Comparison of ENCODE assay signal across 22 cellular contexts in the genomic region with DNA sequence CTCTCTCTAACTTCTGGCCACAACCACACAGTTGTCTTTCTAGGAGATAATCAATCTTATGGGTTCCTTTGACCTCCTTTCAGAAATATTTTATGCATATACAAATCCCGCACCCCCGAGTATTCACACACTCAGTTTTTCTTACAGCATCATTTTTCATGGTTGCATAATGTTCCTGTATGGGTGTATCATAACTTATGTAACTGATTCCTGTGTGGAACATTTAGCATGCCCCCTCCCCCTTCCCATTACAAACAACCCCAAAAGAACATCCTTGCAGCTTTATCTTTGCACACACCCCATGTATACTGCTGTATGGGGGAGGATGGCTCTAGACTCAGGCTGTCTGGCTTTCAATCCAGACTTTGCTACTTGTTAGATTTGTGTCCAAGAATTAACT.
DNase-seq lines count a peak whose midpoint lies in the region; ATAC-seq, FAIRE-seq and TF ChIP-seq lines count a peak whose summit lies in the region.
"Had no signal": no experiment of that assay in that cellular context is flagged by ENCODE, and none has a peak within 500 bp of the region (broad histone marks: within the 10 kb centered on the region; RNA-seq: fewer than 3 reads in every experiment).

No MANE protein-coding gene starts in this region.

- intact Hi-C loops in K562 (cut with micrococcal nuclease), result no loop called here

- H3K36me3 ChIP-seq in HEK293 (ENCODE audit: control insufficient read depth in 2 of 2, insufficient read depth in 1 of 2, low read length in 2 of 2) (no peaks in the 10 kb centered on the region; a peak in 1 of 3 replicates), K562 (ENCODE audit: control insufficient read depth, insufficient read depth, low read length) (no peaks in the 10 kb centered on the region)
- H3K36me3 ChIP-seq: BE2C, BLaER1 had no signal

- H3K27ac ChIP-seq in A549 (no peak overlapping the region), HEK293 (ENCODE audit: extremely low read depth, low read depth, low read length) (no peak overlapping the region), K562 (ENCODE audit: extremely low read depth, low read depth, low read length) (no peak overlapping the region)
- H3K27ac ChIP-seq: 22Rv1, BLaER1 had no signal

- FAIRE-seq in A549 (lab: Jason Lieb, UNC) (peak; percentile 49), K562 (lab: Jason Lieb, UNC) (no peak)
- FAIRE-seq: GM12878, GM19239 had no signal

- in situ Hi-C loops in K562 (cut with MboI), result no loop called here

- H3K9ac ChIP-seq in K562 (ENCODE audit: insufficient read depth in 1 of 2, low read depth in 2 of 2, low read length in 2 of 2), result no peak overlapping the region
- H3K9ac ChIP-seq: BLaER1 had no signal

- TF ChIP-seq POLR2A in A549 (IDR thresholded peaks at IDR 0.05; ENCODE audit: low read length) (no peak), K562 (conservative IDR thresholded peaks at IDR 0.05) (no peak)

- no peak for TF ChIP-seq EP300 in A549 (IDR thresholded peaks at IDR 0.05)
- TF ChIP-seq EP300 in K562 (IDR thresholded peaks at IDR 0.05; ENCODE audit: low read length), result no peak

- TF ChIP-seq RAD21 in A549 (conservative IDR thresholded peaks at IDR 0.05 in 1 of 2, IDR thresholded peaks at IDR 0.05 in 1 of 2) (no peak), K562 (CRISPR knock-in tag; conservative IDR thresholded peaks at IDR 0.05 in 1 of 2, IDR thresholded peaks at IDR 0.05 in 1 of 2) (no peak)

- POLR2A ChIA-PET in A549 (lab: Yijun Ruan, JAX), result no interaction called here
- POLR2A ChIA-PET in HEK293 (lab: Yijun Ruan, JAX), result no interaction called here
- POLR2A ChIA-PET in K562 (lab: Yijun Ruan, JAX), result interaction anchor here (1.0 kb wide), 1 partner anchor 25 kb away, joined by 3 read pairs; no protein-coding TSS in a partner anchor

- H3K9me1 ChIP-seq in K562 (ENCODE audit: control insufficient read depth, insufficient read depth, low read length), result no peaks in the 10 kb centered on the region

- H3K9me3 ChIP-seq in A549, result no peaks in the 10 kb centered on the region
- no peaks in the 10 kb centered on the region for H3K9me3 ChIP-seq in HEK293 (ENCODE audit: control insufficient read depth, insufficient read depth, low read depth, low read length)
- H3K9me3 ChIP-seq in K562 (replicated peaks; ENCODE audit: control insufficient read depth, insufficient read depth, low read depth, low read length), result no peaks in the 10 kb centered on the region
- H3K9me3 ChIP-seq: BE2C, BLaER1 had no signal

- H3K4me1 ChIP-seq in A549 (no peaks in the 10 kb centered on the region), HEK293 (ENCODE audit: control insufficient read depth, insufficient read depth, low read length) (no peaks in the 10 kb centered on the region), K562 (replicated peaks in 1 of 2; ENCODE audit: control insufficient read depth in 2 of 2, insufficient read depth in 2 of 2, low read length in 2 of 2) (no peaks in the 10 kb centered on the region; a peak in 1 of 5 replicates)

- CTCF ChIA-PET in A549 (lab: Yijun Ruan, JAX), result interaction anchor here (1.3 to 7.3 kb wide), 3 partner anchors 17 to 102 kb away, joined by 3 to 31 read pairs (median 5); no protein-coding TSS in a partner anchor
- CTCF ChIA-PET in HEK293 (lab: Yijun Ruan, JAX), result interaction anchor here (0.5 to 2.5 kb wide), 2 partner anchors 32 to 80 kb away, joined by 3 to 12 read pairs; no protein-coding TSS in a partner anchor
- CTCF ChIA-PET in K562 (lab: Yijun Ruan, JAX; ENCODE audit: low intra/inter-chr PET ratio), result no interaction called here

- TF ChIP-seq CTCF in A549 (IDR thresholded peaks at IDR 0.05) (no peak), HEK293 (tag by site-specific recombination; IDR thresholded peaks at IDR 0.05) (no peak), K562 (IDR thresholded peaks at IDR 0.05 in 2 of 3, conservative IDR thresholded peaks at IDR 0.05 in 1 of 3; ENCODE audit: insufficient read depth in 2 of 3, low read depth in 1 of 3, low read length in 3 of 3) (no peak)

- H3K4me2 ChIP-seq in A549 (no peak overlapping the region), K562 (ENCODE audit: insufficient read depth, low read length) (no peak overlapping the region)
- H3K4me2 ChIP-seq: BLaER1 had no signal

- H2AFZ ChIP-seq in K562 (ENCODE audit: low read depth, low read length), result no peak overlapping the region

- DNase-seq in A549 (ENCODE audit: low read depth in 1 of 2, low spot score in 1 of 2) (no peak), K562 (ENCODE audit: extremely low read depth in 1 of 4, low spot score in 3 of 4) (peak in 2 of 4 experiments; percentile 25 to 33), NOMO-1 treated with DMSO at 0.1 percent for 48 hours (lab: John Stamatoyannopoulos, UW; ENCODE audit: unreplicated experiment) (no peak)
- DNase-seq in stimulated activated CD4-positive, alpha-beta T cell treated with anti-CD3 and anti-CD28 coated beads, Interleukin-4, amount 100 ng/mL, for 1 hour, result no peak
- DNase-seq: ACHN; BE2C; C1 segment of cervical spinal cord; CD4-positive, alpha-beta memory T cell; CD8-positive, alpha-beta memory T cell; COR-L47; DMS 273 treated with DMSO at 0.1 percent for 48 hours; DMS153; DMS53; DMS79; DND-41; EL; GDM1 had no signal

- 72% methylated on average over 2 of the region's 2 CpGs for WGBS in A549 (ENCODE audit: missing lambda C conversion rate)
- 3% methylated on average over 2 of the region's 2 CpGs for WGBS in K562 (ENCODE audit: insufficient coverage, low coverage, missing lambda C conversion rate)

- H3K27me3 ChIP-seq in K562 (ENCODE audit: control insufficient read depth in 2 of 2, insufficient read depth in 2 of 2, low read length in 2 of 2), result peaks cover 13 to 64% of the 10 kb centered on the region in 2 experiments; a peak in 4 of 5 replicates
- H3K27me3 ChIP-seq: BE2C, BLaER1 had no signal

- ATAC-seq in A549, result no peak
- no peak for ATAC-seq in K562
- ATAC-seq: GM12878 had no signal

- BruUV-seq in K562 (replicated peaks; lab: Mats Ljungman, UMichigan), result no TSS peak

- H4K20me1 ChIP-seq in K562 (replicated peaks; ENCODE audit: control insufficient read depth, insufficient read depth, low read length), result no peaks in the 10 kb centered on the region
- H4K20me1 ChIP-seq: BLaER1 had no signal

- H3K79me2 ChIP-seq in K562 (ENCODE audit: control insufficient read depth, insufficient read depth, low read length), result no peaks in the 10 kb centered on the region

- H3K4me3 ChIP-seq in A549 (no peak overlapping the region), HEK293 (ENCODE audit: low read depth, low read length) (no peak overlapping the region), K562 (no peak overlapping the region)
- H3K4me3 ChIP-seq: BLaER1, GM12878 had no signal

TF ChIP-seq in A549, 52 proteins besides CTCF, POLR2A, EP300 and RAD21:
- TF ChIP-seq SMC3 (IDR thresholded peaks at IDR 0.05) (no peak), RCOR1 (IDR thresholded peaks at IDR 0.05; ENCODE audit: low read depth, low read length) (no peak)
TF ChIP-seq in A549: peak in this region for 0.

TF ChIP-seq in HEK293, 187 proteins besides CTCF, POLR2A, EP300 and RAD21:
- TF ChIP-seq ZNF473 (tag by site-specific recombination; IDR thresholded peaks at IDR 0.05) (no peak), ZNF2 (tag by site-specific recombination; IDR thresholded peaks at IDR 0.05) (no peak), ZNF146 (tag by site-specific recombination; IDR thresholded peaks at IDR 0.05) (peak; percentile 94), GLI4 (tag by site-specific recombination; IDR thresholded peaks at IDR 0.05) (no peak), SCRT2 (tag by site-specific recombination; IDR thresholded peaks at IDR 0.05) (no peak), ZNF174 (tag by site-specific recombination; IDR thresholded peaks at IDR 0.05) (no peak)
TF ChIP-seq in HEK293: peak in this region for 1.

TF ChIP-seq in K562, 482 proteins besides CTCF, POLR2A, EP300 and RAD21:
- TF ChIP-seq ZNF445 (CRISPR knock-in tag; IDR thresholded peaks at IDR 0.05; ENCODE audit: low read depth), result no peak
- no peak for TF ChIP-seq BRCA1 (IDR thresholded peaks at IDR 0.05)
- TF ChIP-seq BRCA1 (CRISPR knock-in tag; IDR thresholded peaks at IDR 0.05), result no peak
- peak in 1 of 2 experiments; percentile 55; a peak in 2 of 4 replicates for TF ChIP-seq KDM1A (IDR thresholded peaks at IDR 0.05)
- TF ChIP-seq CBFA2T3 (IDR thresholded peaks at IDR 0.05), result peak; percentile 21; the same call in 1 of the 2 replicates
- peak; percentile 63 for TF ChIP-seq ZNF146 (CRISPR knock-in tag; IDR thresholded peaks at IDR 0.05; ENCODE audit: unreplicated experiment)
- TF ChIP-seq CREB1 (IDR thresholded peaks at IDR 0.05), result no peak
- TF ChIP-seq CREB1 (CRISPR knock-in tag; IDR thresholded peaks at IDR 0.05), result no peak
- TF ChIP-seq, protein P1, sequence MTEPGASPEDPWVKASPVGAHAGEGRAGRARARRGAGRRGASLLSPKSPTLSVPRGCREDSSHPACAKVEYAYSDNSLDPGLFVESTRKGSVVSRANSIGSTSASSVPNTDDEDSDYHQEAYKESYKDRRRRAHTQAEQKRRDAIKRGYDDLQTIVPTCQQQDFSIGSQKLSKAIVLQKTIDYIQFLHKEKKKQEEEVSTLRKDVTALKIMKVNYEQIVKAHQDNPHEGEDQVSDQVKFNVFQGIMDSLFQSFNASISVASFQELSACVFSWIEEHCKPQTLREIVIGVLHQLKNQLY (CRISPR knock-in tag; conservative IDR thresholded peaks at IDR 0.05), result no peak
- no peak for TF ChIP-seq BRF1 (IDR thresholded peaks at IDR 0.05; ENCODE audit: borderline replicate concordance, extremely low read depth, insufficient read length)
- no peak for TF ChIP-seq GTF2E2 (tag; IDR thresholded peaks at IDR 0.05)
- no peak for TF ChIP-seq ETV5 (CRISPR knock-in tag; IDR thresholded peaks at IDR 0.05; ENCODE audit: low read depth)
- TF ChIP-seq, protein P2, sequence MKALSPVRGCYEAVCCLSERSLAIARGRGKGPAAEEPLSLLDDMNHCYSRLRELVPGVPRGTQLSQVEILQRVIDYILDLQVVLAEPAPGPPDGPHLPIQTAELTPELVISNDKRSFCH (CRISPR knock-in tag; IDR thresholded peaks at IDR 0.05), result no peak
- TF ChIP-seq, protein P2 (tag; IDR thresholded peaks at IDR 0.05), result no peak
